ENCODE assay signal across 13 cellular contexts in genomic region chr2:205323929-205324328, GRCh38.
DNase-seq lines count a peak whose midpoint lies in the region; ATAC-seq, FAIRE-seq and TF ChIP-seq lines count a peak whose summit lies in the region.
"Had no signal": no experiment of that assay in that cellular context is flagged by ENCODE, and none has a peak within 500 bp of the region (broad histone marks: within the 10 kb centered on the region; RNA-seq: fewer than 3 reads in every experiment).

No MANE protein-coding gene starts in this region.

- H3F3A ChIP-seq in GM23338 (replicated peaks; ENCODE audit: low read depth), result no peaks in the 10 kb centered on the region

- H3K27ac Mint-ChIP-seq in CD4-positive, alpha-beta T cell, result no peak overlapping the region
- H3K27ac Mint-ChIP-seq in GM23338, result no peak overlapping the region
- H3K27ac Mint-ChIP-seq: activated T-helper 17 cell treated with anti-CD3 and anti-CD28 coated beads, Interleukin-2, amount 50 U/mL, for 72 hours had no signal

- no peak for ATAC-seq in CD4-positive, alpha-beta T cell (ENCODE audit: poor library complexity)
- ATAC-seq in GM23338 (peak; percentile 53), HG02642 (IDR thresholded peaks at IDR 0.05; ENCODE audit: poor library complexity, unreplicated experiment) (no peak), GM18907 (IDR thresholded peaks at IDR 0.05; ENCODE audit: unreplicated experiment) (no peak), HG03045 (IDR thresholded peaks at IDR 0.05; ENCODE audit: unreplicated experiment) (no peak)
- ATAC-seq: activated T-helper 17 cell treated with anti-CD3 and anti-CD28 coated beads, Interleukin-2, amount 50 U/mL, for 72 hours; lower lobe of right lung had no signal

- H3K4me1 Mint-ChIP-seq in CD4-positive, alpha-beta T cell (ENCODE audit: low read depth), result no peaks in the 10 kb centered on the region
- H3K4me1 Mint-ChIP-seq in GM23338, result peaks cover 4% of the 10 kb centered on the region
- H3K4me1 Mint-ChIP-seq: activated T-helper 17 cell treated with anti-CD3 and anti-CD28 coated beads, Interleukin-2, amount 50 U/mL, for 72 hours had no signal

- no peaks in the 10 kb centered on the region for H3K36me3 Mint-ChIP-seq in CD4-positive, alpha-beta T cell (ENCODE audit: low read depth)
- H3K36me3 Mint-ChIP-seq in GM23338 (ENCODE audit: low read depth), result peaks cover 15% of the 10 kb centered on the region

- H2AFZ ChIP-seq in GM23338, result no peak overlapping the region

- CTCF ChIA-PET in CD4-positive, alpha-beta T cell (lab: Charles Lee), result no interaction called here

- H3K4me2 ChIP-seq in GM23338, result no peak overlapping the region

- no peak for DNase-seq in CD4-positive, alpha-beta T cell
- DNase-seq in GM23338 (ENCODE audit: low spot score) (peak; percentile 55), kidney (no peak), substantia nigra (lab: John Stamatoyannopoulos, UW) (no peak)
- DNase-seq: lower lobe of right lung, NCI-H510A treated with DMSO at 0.1 percent for 48 hours, stomach had no signal

- no peaks in the 10 kb centered on the region for H3K27me3 ChIP-seq in CD4-positive, alpha-beta T cell (ENCODE audit: control insufficient read depth, insufficient read depth, low read length)
- H3K27me3 ChIP-seq in GM23338 (ENCODE audit: insufficient read depth), result no peaks in the 10 kb centered on the region
- H3K27me3 ChIP-seq: stomach had no signal

- H3K9me3 ChIP-seq in CD4-positive, alpha-beta T cell (ENCODE audit: control insufficient read depth, low read length), result no peaks in the 10 kb centered on the region
- no peaks in the 10 kb centered on the region for H3K9me3 ChIP-seq in kidney (ENCODE audit: control insufficient read depth in 1 of 2, low read length in 2 of 2)
- H3K9me3 ChIP-seq: lower lobe of right lung, stomach had no signal

- peak; percentile 17 for TF ChIP-seq CTCF in CD4-positive, alpha-beta T cell (IDR thresholded peaks at IDR 0.05)
- TF ChIP-seq CTCF in GM23338 (conservative IDR thresholded peaks at IDR 0.05; ENCODE audit: low read depth in 2 of 2) (peak; percentile 64 to 74), WI38 (IDR thresholded peaks at IDR 0.05; ENCODE audit: low read depth, low read length) (peak; percentile 25; the same call in 1 of the 2 replicates), kidney (IDR thresholded peaks at IDR 0.05; ENCODE audit: borderline replicate concordance, extremely low read depth, insufficient read depth) (peak; percentile 29)

- FAIRE-seq in kidney (lab: Jason Lieb, UNC), result peak; percentile 33

- H4K20me1 ChIP-seq in GM23338 (replicated peaks; ENCODE audit: insufficient read depth), result no peaks in the 10 kb centered on the region

- H3K36me3 ChIP-seq in GM23338 (ENCODE audit: insufficient read depth) (no peaks in the 10 kb centered on the region), kidney (ENCODE audit: control insufficient read depth in 1 of 2, insufficient read depth in 2 of 2, low read length in 2 of 2) (no peaks in the 10 kb centered on the region)
- H3K36me3 ChIP-seq: lower lobe of right lung, stomach had no signal

- H3K4me1 ChIP-seq in GM23338 (ENCODE audit: insufficient read depth) (peaks cover 8% of the 10 kb centered on the region; the same call in 1 of the 2 replicates), kidney (ENCODE audit: control insufficient read depth in 1 of 2, insufficient read depth in 1 of 2, low read depth in 1 of 2, low read length in 2 of 2) (no peaks in the 10 kb centered on the region)
- H3K4me1 ChIP-seq: lower lobe of right lung, stomach had no signal

- H3K4me3 ChIP-seq in GM23338 (no peak overlapping the region), WI38 (ENCODE audit: low read depth, low read length) (no peak overlapping the region), kidney (ENCODE audit: low read length in 2 of 2) (no peak overlapping the region)
- H3K4me3 ChIP-seq: lower lobe of right lung, skin epidermis, stomach had no signal

- POLR2A ChIA-PET in CD4-positive, alpha-beta T cell (lab: Charles Lee), result no interaction called here

- no peaks in the 10 kb centered on the region for H3K79me2 ChIP-seq in GM23338 (replicated peaks; ENCODE audit: insufficient read depth)

- H3K27me3 Mint-ChIP-seq in CD4-positive, alpha-beta T cell, result no peaks in the 10 kb centered on the region
- H3K27me3 Mint-ChIP-seq in GM23338 (ENCODE audit: insufficient read depth, low read depth, poor library complexity), result peaks cover 3% of the 10 kb centered on the region
- H3K27me3 Mint-ChIP-seq: activated T-helper 17 cell treated with anti-CD3 and anti-CD28 coated beads, Interleukin-2, amount 50 U/mL, for 72 hours had no signal

- H3K4me3 Mint-ChIP-seq in CD4-positive, alpha-beta T cell, result no peak overlapping the region
- H3K4me3 Mint-ChIP-seq in GM23338, result no peak overlapping the region
- H3K4me3 Mint-ChIP-seq: activated T-helper 17 cell treated with anti-CD3 and anti-CD28 coated beads, Interleukin-2, amount 50 U/mL, for 72 hours had no signal

- no peak overlapping the region for H3K9ac ChIP-seq in kidney (ENCODE audit: low read length in 2 of 2)

- no peak overlapping the region for H3K27ac ChIP-seq in CD4-positive, alpha-beta T cell (ENCODE audit: low read depth, low read length)
- H3K27ac ChIP-seq in GM23338 (ENCODE audit: low read depth) (no peak overlapping the region), kidney (ENCODE audit: low read depth in 2 of 2, low read length in 2 of 2) (no peak overlapping the region), substantia nigra (ENCODE audit: low read depth, low read length, poor library complexity, severe bottlenecking) (no peak overlapping the region)
- H3K27ac ChIP-seq: lower lobe of right lung, skin epidermis, stomach had no signal

- intact Hi-C loops in CD4-positive, alpha-beta T cell (cut with DNase I, micrococcal nuclease), result no loop called here
- intact Hi-C loops in kidney (cut with DNase I), result no loop called here

- 0 out of 2 replicates have a peak, but pooled peaks cover 3% of the 10 kb centered on the region for H3K9me2 ChIP-seq in GM23338 (ENCODE audit: insufficient read depth)

- peaks cover 3% of the 10 kb centered on the region for H3K9me3 Mint-ChIP-seq in CD4-positive, alpha-beta T cell
- peaks cover 10% of the 10 kb centered on the region; the same call in 2 of the 3 replicates for H3K9me3 Mint-ChIP-seq in GM23338
- H3K9me3 Mint-ChIP-seq: activated T-helper 17 cell treated with anti-CD3 and anti-CD28 coated beads, Interleukin-2, amount 50 U/mL, for 72 hours had no signal

TF ChIP-seq in GM23338, 12 proteins besides CTCF, POLR2A, EP300 and RAD21 (continues in another document):
- TF ChIP-seq CREB1 (CRISPR knock-in tag; IDR thresholded peaks at IDR 0.05; ENCODE audit: low read depth), result no peak
- TF ChIP-seq STAT1 (IDR thresholded peaks at IDR 0.05; ENCODE audit: unreplicated experiment), result no peak
- no peak for TF ChIP-seq ETS1 (IDR thresholded peaks at IDR 0.05)
- TF ChIP-seq POLR2AphosphoS5 (IDR thresholded peaks at IDR 0.05; ENCODE audit: low read depth), result no peak

Comparison
In these comparisons a context has a peak if more than half of its experiments do, and no peak if none do; other contexts are left out.
1. CTCF ChIP-seq: peak in every context shown above with its lines; median percentile 69 in GM23338; 29 in kidney; 25 in WI38; 17 in CD4-positive, alpha-beta T cell.